In the genomic region with DNA sequence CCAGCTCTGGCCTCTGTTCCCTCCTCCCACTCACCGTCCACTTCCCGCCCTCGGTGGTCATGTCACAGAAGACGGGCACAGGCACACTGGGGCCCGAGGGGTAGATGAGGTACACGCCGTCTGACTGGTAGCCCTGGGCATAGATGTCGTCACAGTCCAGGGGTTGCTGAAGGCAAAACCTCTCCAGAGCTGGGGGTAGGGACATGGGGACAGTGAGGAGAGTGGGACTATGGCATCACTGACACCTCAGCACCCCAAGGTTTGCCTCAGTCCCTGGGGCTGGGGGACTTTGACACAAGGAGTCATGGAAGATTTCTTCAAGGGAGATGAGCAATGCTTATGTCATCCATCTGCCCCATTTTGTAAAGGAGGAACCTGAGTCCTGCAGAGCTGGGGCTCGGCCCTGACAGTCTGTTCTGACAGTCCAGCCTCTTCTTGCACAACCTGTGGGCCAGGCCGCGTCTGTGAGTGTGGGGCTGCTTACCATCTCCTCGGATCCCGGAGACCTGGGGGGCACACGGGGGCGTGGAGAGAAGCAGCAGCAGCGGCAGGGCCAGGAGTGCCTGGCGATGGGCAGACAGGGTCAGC, we compare ENCODE assay signal across 8 cellular contexts. TPM values are rescaled to one million over a fixed set of nuclear protein-coding genes. Genes with fewer than 3 reads are reported as not detected.
DNase-seq lines count a peak whose midpoint lies in the region; ATAC-seq, FAIRE-seq and TF ChIP-seq lines count a peak whose summit lies in the region.

No MANE protein-coding gene starts in this region.

- TF ChIP-seq POLR2A in H54 (IDR thresholded peaks at IDR 0.05; ENCODE audit: low read depth, low read length) (no peak), sigmoid colon (IDR thresholded peaks at IDR 0.05) (no peak)

- peaks cover 11% of the 10 kb centered on the region for H3K27me3 Mint-ChIP-seq in glutamatergic neuron (ENCODE audit: unreplicated experiment)

- H3K36me3 ChIP-seq in SK-N-SH (replicated peaks in 1 of 2; ENCODE audit: control insufficient read depth in 1 of 2, insufficient read depth in 2 of 2, low read length in 1 of 2) (peaks cover 12 to 28% of the 10 kb centered on the region in 2 experiments), sigmoid colon (peaks cover 16 to 29% (median 22%) of the 10 kb centered on the region in 4 donors)

- no peaks in the 10 kb centered on the region for H3K27me3 ChIP-seq in SK-N-SH (ENCODE audit: insufficient read depth)
- H3K27me3 ChIP-seq in sigmoid colon: no peaks in the 10 kb centered on the region

- peaks cover 42% of the 10 kb centered on the region for H3K79me2 ChIP-seq in SK-N-SH (ENCODE audit: insufficient read depth)

- peak overlapping the region; percentile 92 for H3K4me2 ChIP-seq in SK-N-SH

- H3K4me1 Mint-ChIP-seq in glutamatergic neuron (ENCODE audit: low read depth, unreplicated experiment): peaks cover 25% of the 10 kb centered on the region

- H3K9me3 Mint-ChIP-seq in glutamatergic neuron (ENCODE audit: unreplicated experiment): peaks cover 14% of the 10 kb centered on the region

- 9% methylated on average over 7 of the region's 17 CpGs for WGBS in SK-N-SH (ENCODE audit: low lambda C conversion rate)
- WGBS in sigmoid colon, 2 donors: 54 to 75% methylated on average over 17 of the region's 17 CpGs

- peak overlapping the region; percentile 73 for H3K4me3 Mint-ChIP-seq in glutamatergic neuron (ENCODE audit: unreplicated experiment)

- POLR2A ChIA-PET in SK-N-SH (lab: Yijun Ruan, JAX): interaction anchor here (0.7 to 2.8 kb wide), 4 partner anchors 8 to 25 kb away, joined by 3 to 29 read pairs (median 11); partner anchors contain the start of genes B9D1, MAPK7 and RNF112

- H3K27ac Mint-ChIP-seq in glutamatergic neuron (ENCODE audit: unreplicated experiment): peak overlapping the region; percentile 88

- CTCF ChIA-PET in SK-N-SH (lab: Yijun Ruan, JAX): interaction anchor here (0.7 to 7.2 kb wide), 4 partner anchors 24 to 139 kb away, joined by 3 to 56 read pairs (median 17); partner anchors contain the start of genes B9D1 and RNF112

- intact Hi-C loops in sigmoid colon (cut with DNase I): no loop called here

- H3K4me1 ChIP-seq in SK-N-SH (ENCODE audit: control insufficient read depth in 1 of 2, insufficient read depth in 2 of 2, low read depth in 1 of 2, low read length in 1 of 2) (peaks cover 58 to 83% of the 10 kb centered on the region in 2 experiments), sigmoid colon (peaks cover 0 to 99% (median 89%) of the 10 kb centered on the region in 4 donors)

- H2AFZ ChIP-seq in SK-N-SH (ENCODE audit: low read depth): no peak overlapping the region

- H3K36me3 Mint-ChIP-seq in glutamatergic neuron (ENCODE audit: unreplicated experiment): no peaks in the 10 kb centered on the region

- DNase-seq in H54 (ENCODE audit: insufficient read length, low spot score): peak; percentile 94
- DNase-seq in SK-N-SH: peak; percentile 39
- DNase-seq in glutamatergic neuron: peak; percentile 44
- peak; percentile 94 for DNase-seq in sigmoid colon
- DNase-seq in ureter (ENCODE audit: low spot score): no peak
- no peak for DNase-seq in DMS79 treated with DMSO at 0.1 percent for 48 hours (lab: John Stamatoyannopoulos, UW)
- DNase-seq in NCI-H1436 treated with DMSO at 0.1 percent for 48 hours (lab: John Stamatoyannopoulos, UW): no peak

- no peak for ATAC-seq in GM21423 (IDR thresholded peaks at IDR 0.05; ENCODE audit: unreplicated experiment)

- FAIRE-seq in H54 (lab: Jason Lieb, UNC): no peak

- peak overlapping the region; percentile 77; the same call in 1 of the 2 replicates for H3K9ac ChIP-seq in SK-N-SH

- no peaks in the 10 kb centered on the region for H3K9me3 ChIP-seq in SK-N-SH
- no peaks in the 10 kb centered on the region for H3K9me3 ChIP-seq in sigmoid colon

- TF ChIP-seq RAD21 in SK-N-SH (IDR thresholded peaks at IDR 0.05; ENCODE audit: low read length): no peak

- peaks cover 55% of the 10 kb centered on the region for H3F3A ChIP-seq in SK-N-SH (replicated peaks; ENCODE audit: insufficient read depth)

- H4K20me1 ChIP-seq in SK-N-SH (ENCODE audit: insufficient read depth): 0 out of 2 replicates have a peak, but pooled peaks cover 7% of the 10 kb centered on the region

- TF ChIP-seq EP300 in SK-N-SH (IDR thresholded peaks at IDR 0.05; ENCODE audit: borderline replicate concordance in 1 of 2, low read depth in 1 of 2, low read length in 1 of 2): no peak
- TF ChIP-seq EP300 in sigmoid colon (IDR thresholded peaks at IDR 0.05): peak in 1 of 4 donors; percentile 19

- TF ChIP-seq CTCF in SK-N-SH (IDR thresholded peaks at IDR 0.05) (no peak), glutamatergic neuron (IDR thresholded peaks at IDR 0.05; ENCODE audit: partially characterized antibody, unreplicated experiment) (no peak), sigmoid colon (IDR thresholded peaks at IDR 0.05) (no peak)

- H3K9me2 ChIP-seq in SK-N-SH: no peaks in the 10 kb centered on the region

- H3K27ac ChIP-seq in SK-N-SH (ENCODE audit: low read depth in 2 of 2, low read length in 1 of 2) (peak overlapping the region; percentile 98 to 99), sigmoid colon (peak overlapping the region; percentile 95 to 97 (median 96))

- H3K4me3 ChIP-seq in SK-N-SH (ENCODE audit: low read depth in 2 of 2, low read length in 1 of 2): peak overlapping the region; percentile 55 to 69
- H3K4me3 ChIP-seq in sigmoid colon: peak overlapping the region; percentile 31 to 59 (median 50)

TF ChIP-seq in SK-N-SH, 30 proteins besides CTCF, POLR2A, EP300 and RAD21:
- no peak for TF ChIP-seq RXRA (IDR thresholded peaks at IDR 0.05; ENCODE audit: borderline replicate concordance, low read depth)
- TF ChIP-seq YY1 (IDR thresholded peaks at IDR 0.05; ENCODE audit: low read depth): 0 out of 2 replicates have a peak, but pooled peaks have one; percentile 60
- no peak for TF ChIP-seq RCOR1 (IDR thresholded peaks at IDR 0.05; ENCODE audit: low read length)
- peak; percentile 53 for TF ChIP-seq PBX3 (IDR thresholded peaks at IDR 0.05)
- TF ChIP-seq JUND (IDR thresholded peaks at IDR 0.05): peak; percentile 57
- peak; percentile 44; the same call in 1 of the 2 replicates for TF ChIP-seq TCF12 (IDR thresholded peaks at IDR 0.05)
- peak; percentile 77; the same call in 1 of the 2 replicates for TF ChIP-seq SIN3A (IDR thresholded peaks at IDR 0.05; ENCODE audit: borderline replicate concordance, low read depth, low read length)
- no peak for TF ChIP-seq CHD2 (IDR thresholded peaks at IDR 0.05; ENCODE audit: low read length, partially characterized antibody)
- peak; percentile 54; the same call in 1 of the 2 replicates for TF ChIP-seq FOSL2 (IDR thresholded peaks at IDR 0.05; ENCODE audit: borderline replicate concordance, low read depth)
- 0 out of 2 replicates have a peak, but pooled peaks have one; percentile 11 for TF ChIP-seq MXI1 (IDR thresholded peaks at IDR 0.05; ENCODE audit: low read depth, low read length)

RNA-seq across cellular contexts. Expression of gene MFAP4, which starts 0.6 kb away (rescaled TPM):
- 112 and 120 TPM in 2 replicates for polyA plus RNA-seq in SK-N-SH (2012; rRNA removed)
- polyA plus RNA-seq in SK-N-SH (2012; cell fraction: cytosol; rRNA removed): 98.4 and 115 TPM in 2 replicates
- polyA plus RNA-seq in SK-N-SH (2012; cell fraction: nucleus; rRNA removed): 99.5 and 101 TPM in 2 replicates
- 37.7 TPM for total RNA-seq in glutamatergic neuron (ENCODE audit: unreplicated experiment)
- 100 to 1,000 TPM; 189 to 324 (median 195) TPM for total RNA-seq in sigmoid colon
- 10 to 100 TPM in 2 of 3 donors, 1 to 10 TPM in 1; 9.9 to 52.2 (median 42.0) TPM for polyA plus RNA-seq in sigmoid colon
- 119 TPM for total RNA-seq in ureter

RNA-seq across cellular contexts. Expression of gene MAPK7, which starts 8.1 kb away (rescaled TPM):
- polyA plus RNA-seq in SK-N-SH (2012; rRNA removed): 10.5 and 19.1 TPM in 2 replicates
- polyA plus RNA-seq in SK-N-SH (2012; cell fraction: cytosol; rRNA removed): 8.9 and 14.2 TPM in 2 replicates
- polyA plus RNA-seq in SK-N-SH (2012; cell fraction: nucleus; rRNA removed): 54.4 and 71.5 TPM in 2 replicates
- total RNA-seq in glutamatergic neuron (ENCODE audit: unreplicated experiment): 70.6 TPM
- 10 to 100 TPM; 22.4 to 45.7 (median 29.5) TPM for total RNA-seq in sigmoid colon
- polyA plus RNA-seq in sigmoid colon: 10 to 100 TPM; 18.3 to 35.9 (median 22.8) TPM
- 30.6 TPM for total RNA-seq in ureter

RNA-seq across cellular contexts. Expression of gene B9D1, which starts 23.8 kb away (rescaled TPM):
- 75.0 and 81.6 TPM in 2 replicates for polyA plus RNA-seq in SK-N-SH (2012; rRNA removed)
- polyA plus RNA-seq in SK-N-SH (2012; cell fraction: cytosol; rRNA removed): 56.1 and 64.8 TPM in 2 replicates
- 81.5 and 92.1 TPM in 2 replicates for polyA plus RNA-seq in SK-N-SH (2012; cell fraction: nucleus; rRNA removed)
- total RNA-seq in glutamatergic neuron (ENCODE audit: unreplicated experiment): 7.8 TPM
- total RNA-seq in sigmoid colon: 10 to 100 TPM; 15.2 to 22.4 (median 16.0) TPM
- polyA plus RNA-seq in sigmoid colon: 10 to 100 TPM in 1 of 3 donors, 1 to 10 TPM in 2; 6.6 to 12.1 (median 6.9) TPM
- 22.7 TPM for total RNA-seq in ureter

RNA-seq across cellular contexts. Expression of gene RNF112, which starts 24.7 kb away (rescaled TPM):
- polyA plus RNA-seq in SK-N-SH (2012; rRNA removed) (22.6 and 26.9 TPM in 2 replicates), sigmoid colon (1 to 10 TPM in 1 of 3 donors, under 1 TPM in 2; 0.60 to 7.2 (median 0.92) TPM)
- 6.7 and 9.2 TPM in 2 replicates for polyA plus RNA-seq in SK-N-SH (2012; cell fraction: cytosol; rRNA removed)
- polyA plus RNA-seq in SK-N-SH (2012; cell fraction: nucleus; rRNA removed): 144 and 163 TPM in 2 replicates
- total RNA-seq in glutamatergic neuron (ENCODE audit: unreplicated experiment) (8.6 TPM), sigmoid colon (1 to 10 TPM; 3.8 to 8.6 (median 7.8) TPM), ureter (20.7 TPM)

Comparison
In these comparisons a context has a peak if more than half of its experiments do, and no peak if none do; other contexts are left out.
1. DNase-seq: peak in H54 (single experiment), SK-N-SH (single experiment), glutamatergic neuron (single experiment) and sigmoid colon (single experiment); none in ureter (single experiment), DMS79 treated with DMSO at 0.1 percent for 48 hours (single experiment) and NCI-H1436 treated with DMSO at 0.1 percent for 48 hours (single experiment).